Comparison of ENCODE assay signal across 1 cellular context in the genomic region with DNA sequence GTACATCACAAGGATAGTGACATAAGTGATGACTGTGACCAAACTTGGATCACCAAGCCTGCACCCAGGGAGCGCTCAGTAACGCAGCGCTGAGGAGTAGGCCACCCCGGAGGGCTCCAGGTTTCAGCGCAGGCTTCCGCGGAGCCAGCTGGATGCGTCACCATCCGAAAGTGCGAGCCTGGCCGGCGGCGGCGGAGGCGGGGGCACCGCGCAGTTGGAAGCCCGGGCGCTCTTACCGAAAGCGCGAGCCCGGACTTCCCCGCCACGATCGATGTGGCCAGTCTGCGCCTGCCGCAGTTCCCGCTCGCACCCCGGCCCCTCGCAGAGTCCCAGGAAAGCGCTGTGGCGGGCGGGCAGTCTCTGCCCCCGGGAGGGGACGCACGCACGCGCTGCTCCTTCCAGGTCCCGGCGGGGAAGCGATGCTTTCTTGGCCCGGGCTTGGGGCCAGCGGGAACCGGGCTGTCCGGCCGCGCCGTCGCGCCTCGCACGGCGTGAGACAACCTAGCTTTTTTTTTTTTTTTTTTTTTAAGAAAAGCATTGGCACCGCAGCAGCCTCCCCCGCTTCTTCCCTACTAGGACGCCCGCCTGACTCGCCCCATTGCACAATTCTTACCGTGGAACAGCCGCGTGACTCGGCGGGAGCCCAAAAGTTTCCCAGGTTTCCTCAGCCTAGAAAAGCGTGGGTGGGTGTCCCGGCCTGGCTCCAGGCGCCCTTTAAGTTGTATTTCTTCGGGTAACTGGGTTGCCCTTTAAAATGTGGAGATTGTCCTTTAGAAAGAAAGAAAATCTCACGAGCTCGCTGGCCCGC.
TF ChIP-seq lines count a peak whose summit lies in the region.

No MANE protein-coding gene starts in this region.

TF ChIP-seq in WTC11, 78 proteins besides CTCF, POLR2A, EP300 and RAD21 (continued from another document):
- TF ChIP-seq ZNF532 (CRISPR knock-in tag; IDR thresholded peaks at IDR 0.05; ENCODE audit: borderline replicate concordance) (no peak), JUN (CRISPR knock-in tag; IDR thresholded peaks at IDR 0.05) (no peak), ETV6 (CRISPR knock-in tag; IDR thresholded peaks at IDR 0.05) (peak; percentile 85; the same call in 1 of the 2 replicates), E2F5 (CRISPR knock-in tag; IDR thresholded peaks at IDR 0.05) (0 out of 2 replicates have a peak, but pooled peaks have one; percentile 16), MAX (CRISPR knock-in tag; IDR thresholded peaks at IDR 0.05) (peak; percentile 63; the same call in 1 of the 2 replicates), FOXP1 (CRISPR knock-in tag; IDR thresholded peaks at IDR 0.05; ENCODE audit: borderline replicate concordance) (peak; percentile 73; the same call in 1 of the 2 replicates), ZNF671 (CRISPR knock-in tag; IDR thresholded peaks at IDR 0.05) (no peak), SMAD3 (CRISPR knock-in tag; IDR thresholded peaks at IDR 0.05; ENCODE audit: borderline replicate concordance) (0 out of 2 replicates have a peak, but pooled peaks have one; percentile 27), ZNF232 (CRISPR knock-in tag; IDR thresholded peaks at IDR 0.05) (peak; percentile 46; the same call in 1 of the 2 replicates), TP53 (CRISPR knock-in tag; IDR thresholded peaks at IDR 0.05) (0 out of 2 replicates have a peak, but pooled peaks have one; percentile 47)
- TF ChIP-seq, protein P1, sequence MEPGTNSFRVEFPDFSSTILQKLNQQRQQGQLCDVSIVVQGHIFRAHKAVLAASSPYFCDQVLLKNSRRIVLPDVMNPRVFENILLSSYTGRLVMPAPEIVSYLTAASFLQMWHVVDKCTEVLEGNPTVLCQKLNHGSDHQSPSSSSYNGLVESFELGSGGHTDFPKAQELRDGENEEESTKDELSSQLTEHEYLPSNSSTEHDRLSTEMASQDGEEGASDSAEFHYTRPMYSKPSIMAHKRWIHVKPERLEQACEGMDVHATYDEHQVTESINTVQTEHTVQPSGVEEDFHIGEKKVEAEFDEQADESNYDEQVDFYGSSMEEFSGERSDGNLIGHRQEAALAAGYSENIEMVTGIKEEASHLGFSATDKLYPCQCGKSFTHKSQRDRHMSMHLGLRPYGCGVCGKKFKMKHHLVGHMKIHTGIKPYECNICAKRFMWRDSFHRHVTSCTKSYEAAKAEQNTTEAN (CRISPR knock-in tag; IDR thresholded peaks at IDR 0.05) = 0 out of 2 replicates have a peak, but pooled peaks have one; percentile 52
- TF ChIP-seq, protein P2, sequence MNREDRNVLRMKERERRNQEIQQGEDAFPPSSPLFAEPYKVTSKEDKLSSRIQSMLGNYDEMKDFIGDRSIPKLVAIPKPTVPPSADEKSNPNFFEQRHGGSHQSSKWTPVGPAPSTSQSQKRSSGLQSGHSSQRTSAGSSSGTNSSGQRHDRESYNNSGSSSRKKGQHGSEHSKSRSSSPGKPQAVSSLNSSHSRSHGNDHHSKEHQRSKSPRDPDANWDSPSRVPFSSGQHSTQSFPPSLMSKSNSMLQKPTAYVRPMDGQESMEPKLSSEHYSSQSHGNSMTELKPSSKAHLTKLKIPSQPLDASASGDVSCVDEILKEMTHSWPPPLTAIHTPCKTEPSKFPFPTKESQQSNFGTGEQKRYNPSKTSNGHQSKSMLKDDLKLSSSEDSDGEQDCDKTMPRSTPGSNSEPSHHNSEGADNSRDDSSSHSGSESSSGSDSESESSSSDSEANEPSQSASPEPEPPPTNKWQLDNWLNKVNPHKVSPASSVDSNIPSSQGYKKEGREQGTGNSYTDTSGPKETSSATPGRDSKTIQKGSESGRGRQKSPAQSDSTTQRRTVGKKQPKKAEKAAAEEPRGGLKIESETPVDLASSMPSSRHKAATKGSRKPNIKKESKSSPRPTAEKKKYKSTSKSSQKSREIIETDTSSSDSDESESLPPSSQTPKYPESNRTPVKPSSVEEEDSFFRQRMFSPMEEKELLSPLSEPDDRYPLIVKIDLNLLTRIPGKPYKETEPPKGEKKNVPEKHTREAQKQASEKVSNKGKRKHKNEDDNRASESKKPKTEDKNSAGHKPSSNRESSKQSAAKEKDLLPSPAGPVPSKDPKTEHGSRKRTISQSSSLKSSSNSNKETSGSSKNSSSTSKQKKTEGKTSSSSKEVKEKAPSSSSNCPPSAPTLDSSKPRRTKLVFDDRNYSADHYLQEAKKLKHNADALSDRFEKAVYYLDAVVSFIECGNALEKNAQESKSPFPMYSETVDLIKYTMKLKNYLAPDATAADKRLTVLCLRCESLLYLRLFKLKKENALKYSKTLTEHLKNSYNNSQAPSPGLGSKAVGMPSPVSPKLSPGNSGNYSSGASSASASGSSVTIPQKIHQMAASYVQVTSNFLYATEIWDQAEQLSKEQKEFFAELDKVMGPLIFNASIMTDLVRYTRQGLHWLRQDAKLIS (CRISPR knock-in tag; IDR thresholded peaks at IDR 0.05; ENCODE audit: borderline replicate concordance) = 0 out of 2 replicates have a peak, but pooled peaks have one; percentile 57
- TF ChIP-seq, protein P3, sequence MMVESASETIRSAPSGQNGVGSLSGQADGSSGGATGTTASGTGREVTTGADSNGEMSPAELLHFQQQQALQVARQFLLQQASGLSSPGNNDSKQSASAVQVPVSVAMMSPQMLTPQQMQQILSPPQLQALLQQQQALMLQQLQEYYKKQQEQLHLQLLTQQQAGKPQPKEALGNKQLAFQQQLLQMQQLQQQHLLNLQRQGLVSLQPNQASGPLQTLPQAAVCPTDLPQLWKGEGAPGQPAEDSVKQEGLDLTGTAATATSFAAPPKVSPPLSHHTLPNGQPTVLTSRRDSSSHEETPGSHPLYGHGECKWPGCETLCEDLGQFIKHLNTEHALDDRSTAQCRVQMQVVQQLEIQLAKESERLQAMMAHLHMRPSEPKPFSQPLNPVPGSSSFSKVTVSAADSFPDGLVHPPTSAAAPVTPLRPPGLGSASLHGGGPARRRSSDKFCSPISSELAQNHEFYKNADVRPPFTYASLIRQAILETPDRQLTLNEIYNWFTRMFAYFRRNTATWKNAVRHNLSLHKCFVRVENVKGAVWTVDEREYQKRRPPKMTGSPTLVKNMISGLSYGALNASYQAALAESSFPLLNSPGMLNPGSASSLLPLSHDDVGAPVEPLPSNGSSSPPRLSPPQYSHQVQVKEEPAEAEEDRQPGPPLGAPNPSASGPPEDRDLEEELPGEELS (CRISPR knock-in tag; IDR thresholded peaks at IDR 0.05) = 0 out of 2 replicates have a peak, but pooled peaks have one; percentile 35
